19 cellular contexts compared by ENCODE assay signal in genomic region chr5:132762246-132763000, GRCh38. TPM values are rescaled to one million over a fixed set of nuclear protein-coding genes. Genes with fewer than 3 reads are reported as not detected.
"Had no signal": no experiment of that assay in that cellular context is flagged by ENCODE, and none has a peak within 500 bp of the region (broad histone marks: within the 10 kb centered on the region; RNA-seq: fewer than 3 reads in every experiment).

No MANE protein-coding gene starts in this region.

- DNase-seq: activated CD4-positive, alpha-beta T cell treated with anti-CD3 and anti-CD28 coated beads for 1 hour; activated CD4-positive, alpha-beta T cell treated with anti-CD3 and anti-CD28 coated beads, Interleukin-2, amount 50 U/mL, for 4 hours; activated naive CD4-positive, alpha-beta T cell treated with anti-CD3 and anti-CD28 coated beads for 36 hours; activated naive CD8-positive, alpha-beta T cell treated with anti-CD3 and anti-CD28 coated beads, Interleukin-2, amount 50 U/mL, for 24 hours; aorta; dermis blood vessel endothelial cell; left lung; nucleus accumbens; stimulated activated CD4-positive, alpha-beta T cell treated with anti-CD3 and anti-CD28 coated beads, Interleukin-2, amount 100 ng/mL, for 48 hours; stimulated activated naive CD4-positive, alpha-beta T cell; T-helper 1 cell; upper lobe of right lung had no signal

- H3K27me3 ChIP-seq: breast epithelium, left lung, upper lobe of right lung had no signal

- H3K27ac ChIP-seq: breast epithelium, left lung, upper lobe of right lung, VCaP had no signal

- H3K9me3 ChIP-seq: breast epithelium, left lung, upper lobe of right lung had no signal

- H3K4me3 ChIP-seq: breast epithelium, left lung, upper lobe of right lung had no signal

- ATAC-seq: activated naive CD8-positive, alpha-beta T cell treated with anti-CD3 and anti-CD28 coated beads, Interleukin-2, amount 50 U/mL, for 24 hours; left lung; natural killer cell treated with Interleukin-12 subunit alpha and Interleukin-12 subunit beta and Interleukin-15 and Interleukin-18, amount 100 ng/mL, for 72 hours; SK-N-SH treated with all-trans-retinoic acid at 6 μM for 48 hours; upper lobe of right lung had no signal

- H3K36me3 ChIP-seq: breast epithelium had no signal

RNA-seq across cellular contexts. Expression of gene CCNI2, which starts 15.2 kb away (rescaled TPM):
- total RNA-seq: aorta, posterior vena cava, skeletal muscle tissue, subcutaneous adipose tissue had no signal

RNA-seq across cellular contexts. Expression of gene SOWAHA, which starts 50.7 kb away (rescaled TPM):
- total RNA-seq: activated naive CD4-positive, alpha-beta T cell treated with anti-CD3 and anti-CD28 coated beads for 36 hours; dermis blood vessel endothelial cell; natural killer cell treated with Interleukin-12 subunit alpha and Interleukin-12 subunit beta and Interleukin-15 and Interleukin-18, amount 100 ng/mL, for 72 hours; posterior vena cava; upper lobe of right lung had no signal
